Comparison of ENCODE assay signal across 17 cellular contexts in genomic region chr18:23244431-23244830, GRCh38.
DNase-seq lines count a peak whose midpoint lies in the region; TF ChIP-seq lines count a peak whose summit lies in the region.
"Had no signal": no experiment of that assay in that cellular context is flagged by ENCODE, and none has a peak within 500 bp of the region (broad histone marks: within the 10 kb centered on the region; RNA-seq: fewer than 3 reads in every experiment).

No MANE protein-coding gene starts in this region.

- H3K36me3 ChIP-seq in BLaER1 treated with 17β-estradiol and CSF1 and Interleukin-3, amounts not matched to agents 10 nM and 100 nM = peaks cover 0 to 49% (median 14%) of the 10 kb centered on the region in 11 experiments; a peak in 7 of 22 replicates
- no peaks in the 10 kb centered on the region for H3K36me3 ChIP-seq in smooth muscle cell (ENCODE audit: low read depth)
- H3K36me3 ChIP-seq: uterus had no signal

- no peaks in the 10 kb centered on the region for H4K20me1 ChIP-seq in BLaER1 treated with 17β-estradiol and CSF1 and Interleukin-3, amounts not matched to agents 10 nM and 100 nM
- no peaks in the 10 kb centered on the region for H4K20me1 ChIP-seq in smooth muscle cell (ENCODE audit: low read depth)

- H3K27me3 ChIP-seq in BLaER1 treated with 17β-estradiol and CSF1 and Interleukin-3, amounts not matched to agents 10 nM and 100 nM = no peaks in the 10 kb centered on the region
- no peaks in the 10 kb centered on the region for H3K27me3 ChIP-seq in smooth muscle cell (ENCODE audit: low read depth)
- H3K27me3 ChIP-seq: esophagus squamous epithelium, uterus had no signal

- WGBS in smooth muscle cell (ENCODE audit: low lambda C conversion rate) = 57% methylated on average over 11 of the region's 11 CpGs

- peak overlapping the region in 2 of 11 experiments; percentile 10 to 32; a peak in 2 of 22 replicates for H3K9ac ChIP-seq in BLaER1 treated with 17β-estradiol and CSF1 and Interleukin-3, amounts not matched to agents 10 nM and 100 nM
- H3K9ac ChIP-seq in smooth muscle cell (ENCODE audit: low read depth) = no peak overlapping the region

- H3K4me3 ChIP-seq in BLaER1 treated with 17β-estradiol and CSF1 and Interleukin-3, amounts not matched to agents 10 nM and 100 nM = no peak overlapping the region
- H3K4me3 ChIP-seq in fibroblast of villous mesenchyme (ENCODE audit: low read depth, low read length) (no peak overlapping the region), smooth muscle cell (no peak overlapping the region)
- H3K4me3 ChIP-seq: esophagus squamous epithelium, psoas muscle, uterus had no signal

- H3K9me3 ChIP-seq in BLaER1 treated with 17β-estradiol and CSF1 and Interleukin-3, amounts not matched to agents 10 nM and 100 nM (replicated peaks in 1 of 11) = peaks cover 9 to 19% (median 14%) of the 10 kb centered on the region in 11 experiments
- H3K9me3 ChIP-seq in smooth muscle cell (replicated peaks; ENCODE audit: low read depth) = no peaks in the 10 kb centered on the region
- H3K9me3 ChIP-seq: esophagus squamous epithelium, psoas muscle, uterus had no signal

- H3K4me1 ChIP-seq in BLaER1 treated with 17β-estradiol and CSF1 and Interleukin-3, amounts not matched to agents 10 nM and 100 nM = peaks cover 39 to 86% (median 70%) of the 10 kb centered on the region in 10 experiments
- H3K4me1 ChIP-seq in smooth muscle cell (ENCODE audit: low read depth) = no peaks in the 10 kb centered on the region
- H3K4me1 ChIP-seq: psoas muscle, uterus had no signal

- peak overlapping the region in 8 of 11 experiments; percentile 2 to 86 (median 18); a peak in 8 of 22 replicates for H3K4me2 ChIP-seq in BLaER1 treated with 17β-estradiol and CSF1 and Interleukin-3, amounts not matched to agents 10 nM and 100 nM
- no peak overlapping the region for H3K4me2 ChIP-seq in smooth muscle cell

- no peaks in the 10 kb centered on the region for H3F3A ChIP-seq in smooth muscle cell (ENCODE audit: low read depth)

- H2AFZ ChIP-seq in smooth muscle cell (ENCODE audit: low read depth) = no peak overlapping the region

- in situ Hi-C loops in G401 (cut with HindIII; ENCODE audit: low sequenced_read_pairs) = no loop called here

- TF ChIP-seq CTCF in fibroblast of villous mesenchyme (IDR thresholded peaks at IDR 0.05; ENCODE audit: insufficient read depth, low read depth, low read length) = no peak
- TF ChIP-seq CTCF in smooth muscle cell (IDR thresholded peaks at IDR 0.05; ENCODE audit: borderline replicate concordance, insufficient read depth, poor library complexity, severe bottlenecking) = no peak

- H3K27ac ChIP-seq in BLaER1 treated with 17β-estradiol and CSF1 and Interleukin-3, amounts not matched to agents 10 nM and 100 nM = peak overlapping the region in 7 of 11 experiments; percentile 3 to 63 (median 34); a peak in 10 of 22 replicates
- H3K27ac ChIP-seq in smooth muscle cell (ENCODE audit: low read depth) = no peak overlapping the region
- H3K27ac ChIP-seq: esophagus squamous epithelium, psoas muscle, uterus had no signal

- no peaks in the 10 kb centered on the region for H3K79me2 ChIP-seq in smooth muscle cell (ENCODE audit: low read depth)

- DNase-seq in LHCN-M2 (ENCODE audit: low read depth) (peak; percentile 96), NCI-H82 treated with DMSO at 0.1 percent for 48 hours (lab: John Stamatoyannopoulos, UW; ENCODE audit: unreplicated experiment) (peak; percentile 87), fibroblast of villous mesenchyme (ENCODE audit: low read depth) (peak; percentile 60), smooth muscle cell (lab: John Stamatoyannopoulos, UW; ENCODE audit: unreplicated experiment) (no peak), G401 (ENCODE audit: low spot score) (no peak)
- no peak for DNase-seq in stimulated activated CD4-positive, alpha-beta T cell treated with anti-CD3 and anti-CD28 coated beads, Interleukin-1b, Interleukin-23, amount 100 ng/mL, for 48 hours
- no peak for DNase-seq in stimulated activated CD4-positive, alpha-beta T cell treated with anti-CD3 and anti-CD28 coated beads, Interleukin-4, amount 100 ng/mL, for 1 hour
- DNase-seq: activated naive CD8-positive, alpha-beta T cell treated with anti-CD3 and anti-CD28 coated beads, Interleukin-2, amount 50 U/mL, for 24 hours; CD4-positive, alpha-beta T cell; esophagus squamous epithelium; naive thymus-derived CD4-positive, alpha-beta T cell; psoas muscle; stimulated activated CD4-positive, alpha-beta T cell treated with anti-CD3 and anti-CD28 coated beads, Interleukin-12 subunit alpha, Interleukin-12 subunit beta, amount 100 ng/mL, for 4 hours; stimulated activated naive CD8-positive, alpha-beta T cell treated with anti-CD3 and anti-CD28 coated beads, Interleukin-15, Interleukin-2, amounts not matched to agents 100 U/mL and 50 U/mL, for 24 hours; T-helper 2 cell; uterus had no signal

Comparison
In these comparisons a context has a peak if more than half of its experiments do, and no peak if none do; other contexts are left out.
1. DNase-seq: peak in LHCN-M2 (single experiment), NCI-H82 treated with DMSO at 0.1 percent for 48 hours (single experiment) and fibroblast of villous mesenchyme (single experiment); none in stimulated activated CD4-positive, alpha-beta T cell treated with anti-CD3 and anti-CD28 coated beads, Interleukin-1b, Interleukin-23, amount 100 ng/mL, for 48 hours (single experiment), smooth muscle cell (single experiment), stimulated activated CD4-positive, alpha-beta T cell treated with anti-CD3 and anti-CD28 coated beads, Interleukin-4, amount 100 ng/mL, for 1 hour (single experiment) and G401 (single experiment).